ENCODE assay signal across 8 cellular contexts in genomic region chr3:194396897-194397756, GRCh38. TPM values are rescaled to one million over a fixed set of nuclear protein-coding genes. Genes with fewer than 3 reads are reported as not detected.
A peak's percentile ranks its signal among the peaks of the same experiment; 100 is the strongest.
DNase-seq lines count a peak whose midpoint lies in the region; ATAC-seq and TF ChIP-seq lines count a peak whose summit lies in the region.

No MANE protein-coding gene starts in this region.

- in situ Hi-C loops in astrocyte of the spinal cord (cut with HindIII; ENCODE audit: low sequenced_read_pairs) = no loop called here

- peak overlapping the region in 1 of 6 donors; percentile 81 for H3K27ac Mint-ChIP-seq in naive B cell

- H3K27me3 Mint-ChIP-seq in naive B cell = peaks cover 30 to 64% (median 39%) of the 10 kb centered on the region in 3 donors

- ATAC-seq in naive B cell (ENCODE audit: low read depth in 2 of 2) (peak; percentile 55 to 57), HG03045 (IDR thresholded peaks at IDR 0.05; ENCODE audit: unreplicated experiment) (no peak)

- H3K36me3 Mint-ChIP-seq in naive B cell = no peaks in the 10 kb centered on the region

- no peaks in the 10 kb centered on the region for H3K9me3 Mint-ChIP-seq in naive B cell

- TF ChIP-seq CTCF in NB4 (IDR thresholded peaks at IDR 0.05; ENCODE audit: low read depth, low read length) (no peak), astrocyte of the spinal cord (IDR thresholded peaks at IDR 0.05; ENCODE audit: low read depth, low read length) (no peak)

- peak overlapping the region; percentile 75 to 89 (median 86) for H3K4me3 Mint-ChIP-seq in naive B cell

- TF ChIP-seq POLR2A in NB4 (IDR thresholded peaks at IDR 0.05; ENCODE audit: extremely low read depth, insufficient read length) = no peak

- H3K4me1 Mint-ChIP-seq in naive B cell = peaks cover 23 to 34% (median 30%) of the 10 kb centered on the region in 3 donors

- H3K4me3 ChIP-seq in NB4 (ENCODE audit: low read depth, low read length) (no peak overlapping the region), astrocyte of the spinal cord (ENCODE audit: low read depth, low read length) (peak overlapping the region; percentile 2)

- DNase-seq in DMS153 (lab: John Stamatoyannopoulos, UW) (peak; percentile 70), NB4 (ENCODE audit: low read depth) (peak; percentile 22), astrocyte of the spinal cord (ENCODE audit: low read depth, low spot score) (peak; percentile 31), naive B cell (peak; percentile 15), putamen (ENCODE audit: low spot score) (no peak), NCI-H2081 (lab: John Stamatoyannopoulos, UW) (no peak), amygdala (lab: John Stamatoyannopoulos, UW) (no peak)

RNA-seq across cellular contexts. Expression of gene GP5, which starts 1.9 kb away (rescaled TPM):
- under 1 TPM in 2 of 6 donors, not detected in 4; 0.17 to 0.21 TPM for polyA plus RNA-seq in naive B cell (ENCODE audit: low read depth in 6 of 6)

RNA-seq across cellular contexts. Expression of gene LRRC15, which starts 27.6 kb away (rescaled TPM):
- not detected for polyA plus RNA-seq in naive B cell (ENCODE audit: low read depth in 6 of 6)

RNA-seq across cellular contexts. Expression of gene CPN2, which starts 46.0 kb away (rescaled TPM):
- polyA plus RNA-seq in naive B cell (ENCODE audit: low read depth in 6 of 6) = not detected

Comparison
In these comparisons a context has a peak if more than half of its experiments do, and no peak if none do; other contexts are left out.
1. DNase-seq: peak in DMS153 (single experiment), NB4 (single experiment), astrocyte of the spinal cord (single experiment) and naive B cell (single experiment); none in putamen (single experiment), NCI-H2081 (0 of 2) and amygdala (0 of 56).